ENCODE assay signal across 10 cellular contexts in genomic region chr12:104357431-104357952, GRCh38. TPM values are rescaled to one million over a fixed set of nuclear protein-coding genes. Genes with fewer than 3 reads are reported as not detected.
DNase-seq lines count a peak whose midpoint lies in the region; ATAC-seq and TF ChIP-seq lines count a peak whose summit lies in the region.
"Had no signal": no experiment of that assay in that cellular context is flagged by ENCODE, and none has a peak within 500 bp of the region (broad histone marks: within the 10 kb centered on the region; RNA-seq: fewer than 3 reads in every experiment).

No MANE protein-coding gene starts in this region.

- H3K4me3 ChIP-seq in gastroesophageal sphincter = no peak overlapping the region
- H3K4me3 ChIP-seq: BLaER1 treated with 17β-estradiol and CSF1 and Interleukin-3, amounts not matched to agents 10 nM and 100 nM had no signal

- TF ChIP-seq POLR2A in gastroesophageal sphincter (IDR thresholded peaks at IDR 0.05) = no peak

- no peak for ATAC-seq in gastroesophageal sphincter
- ATAC-seq in GM21528 (IDR thresholded peaks at IDR 0.05; ENCODE audit: low FRiP score, unreplicated experiment) = no peak

- H3K36me3 ChIP-seq in gastroesophageal sphincter = peaks cover 0 to 27% of the 10 kb centered on the region in 2 donors

- no peak for DNase-seq in activated naive CD4-positive, alpha-beta T cell treated with Interleukin-2 at 50 U/mL for 16 hours
- DNase-seq in OCI-M1 (lab: John Stamatoyannopoulos, UW) (peak; percentile 3), epithelial cell of prostate (ENCODE audit: low read depth, low spot score) (peak; percentile 22), type B pancreatic cell (ENCODE audit: extremely low spot score, unreplicated experiment) (no peak), occipital lobe (lab: John Stamatoyannopoulos, UW) (no peak)
- DNase-seq: T1000 had no signal

- H3K27me3 Mint-ChIP-seq in activated naive CD4-positive, alpha-beta T cell treated with anti-CD3 and anti-CD28 coated beads, Interleukin-2, amount 50 U/mL, for 24 hours = no peaks in the 10 kb centered on the region
- no peaks in the 10 kb centered on the region for H3K27me3 Mint-ChIP-seq in type B pancreatic cell

- H3K9me3 ChIP-seq in gastroesophageal sphincter = peaks cover 0 to 8% (median 0%) of the 10 kb centered on the region in 3 donors

- H3K27ac ChIP-seq in epithelial cell of prostate (no peak overlapping the region), gastroesophageal sphincter (no peak overlapping the region)
- H3K27ac ChIP-seq: BLaER1 treated with 17β-estradiol and CSF1 and Interleukin-3, amounts not matched to agents 10 nM and 100 nM had no signal

- H3K4me1 ChIP-seq in gastroesophageal sphincter = no peaks in the 10 kb centered on the region

- peak overlapping the region; percentile 26 for H3K27ac Mint-ChIP-seq in activated naive CD4-positive, alpha-beta T cell treated with anti-CD3 and anti-CD28 coated beads, Interleukin-2, amount 50 U/mL, for 24 hours
- peak overlapping the region; percentile 0 for H3K27ac Mint-ChIP-seq in type B pancreatic cell

- WGBS in gastroesophageal sphincter (ENCODE audit: low coverage in 1 of 2), 2 donors = 82% methylated on average over 1 of the region's 1 CpG; no CpG with 5 or more reads in 1 of the 2 donors

- H3K27me3 ChIP-seq in gastroesophageal sphincter = no peaks in the 10 kb centered on the region
- H3K27me3 ChIP-seq: BLaER1 treated with 17β-estradiol and CSF1 and Interleukin-3, amounts not matched to agents 10 nM and 100 nM had no signal

- no peak for TF ChIP-seq CTCF in type B pancreatic cell (conservative IDR thresholded peaks at IDR 0.05)
- no peak for TF ChIP-seq CTCF in gastroesophageal sphincter (IDR thresholded peaks at IDR 0.05)

- H3K4me3 Mint-ChIP-seq in activated naive CD4-positive, alpha-beta T cell treated with anti-CD3 and anti-CD28 coated beads, Interleukin-2, amount 50 U/mL, for 24 hours = no peak overlapping the region
- H3K4me3 Mint-ChIP-seq in type B pancreatic cell = no peak overlapping the region

- no peaks in the 10 kb centered on the region for H3K4me1 Mint-ChIP-seq in activated naive CD4-positive, alpha-beta T cell treated with anti-CD3 and anti-CD28 coated beads, Interleukin-2, amount 50 U/mL, for 24 hours
- H3K4me1 Mint-ChIP-seq in type B pancreatic cell (ENCODE audit: unreplicated experiment) = no peaks in the 10 kb centered on the region

- peaks cover 2% of the 10 kb centered on the region for H3K36me3 Mint-ChIP-seq in activated naive CD4-positive, alpha-beta T cell treated with anti-CD3 and anti-CD28 coated beads, Interleukin-2, amount 50 U/mL, for 24 hours
- H3K36me3 Mint-ChIP-seq in type B pancreatic cell = peaks cover 8% of the 10 kb centered on the region

- no peak for TF ChIP-seq EP300 in gastroesophageal sphincter (IDR thresholded peaks at IDR 0.05)

- no peaks in the 10 kb centered on the region for H3K9me3 Mint-ChIP-seq in activated naive CD4-positive, alpha-beta T cell treated with anti-CD3 and anti-CD28 coated beads, Interleukin-2, amount 50 U/mL, for 24 hours
- no peaks in the 10 kb centered on the region for H3K9me3 Mint-ChIP-seq in type B pancreatic cell

RNA-seq across cellular contexts. Expression of gene EID3, which starts 54.0 kb away (rescaled TPM):
- total RNA-seq in type B pancreatic cell (ENCODE audit: low replicate concordance) (2.9 and 7.3 TPM in 2 replicates), occipital lobe (5.5 TPM), gastroesophageal sphincter (10 to 100 TPM in 3 of 4 donors, 1 to 10 TPM in 1; 6.2 to 24.9 (median 15.0) TPM)

Comparison
In these comparisons a context has a peak if more than half of its experiments do, and no peak if none do; other contexts are left out.
1. DNase-seq: peak in OCI-M1 (single experiment) and epithelial cell of prostate (single experiment); none in activated naive CD4-positive, alpha-beta T cell treated with Interleukin-2 at 50 U/mL for 16 hours (single experiment), type B pancreatic cell (single experiment) and occipital lobe (single experiment).